1 cellular context compared by ENCODE assay signal in the genomic region with DNA sequence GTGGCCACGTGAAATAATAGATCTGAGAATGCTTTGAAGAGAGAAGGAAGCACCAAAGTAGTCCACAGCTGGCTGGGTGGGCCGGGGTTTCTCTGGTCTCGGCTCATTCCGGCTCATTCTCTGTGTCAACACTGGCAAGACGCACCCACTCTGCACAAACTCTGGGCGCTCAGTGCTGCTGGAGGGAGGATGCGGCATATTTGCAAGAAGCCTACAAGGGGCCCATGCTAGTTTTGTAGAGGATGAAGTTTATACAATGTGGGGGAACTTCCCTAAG.
TF ChIP-seq lines count a peak whose summit lies in the region.

No MANE protein-coding gene starts in this region.

TF ChIP-seq in GM23338, 12 proteins besides CTCF, POLR2A, EP300 and RAD21 (continued from another document):
- TF ChIP-seq, protein P1, sequence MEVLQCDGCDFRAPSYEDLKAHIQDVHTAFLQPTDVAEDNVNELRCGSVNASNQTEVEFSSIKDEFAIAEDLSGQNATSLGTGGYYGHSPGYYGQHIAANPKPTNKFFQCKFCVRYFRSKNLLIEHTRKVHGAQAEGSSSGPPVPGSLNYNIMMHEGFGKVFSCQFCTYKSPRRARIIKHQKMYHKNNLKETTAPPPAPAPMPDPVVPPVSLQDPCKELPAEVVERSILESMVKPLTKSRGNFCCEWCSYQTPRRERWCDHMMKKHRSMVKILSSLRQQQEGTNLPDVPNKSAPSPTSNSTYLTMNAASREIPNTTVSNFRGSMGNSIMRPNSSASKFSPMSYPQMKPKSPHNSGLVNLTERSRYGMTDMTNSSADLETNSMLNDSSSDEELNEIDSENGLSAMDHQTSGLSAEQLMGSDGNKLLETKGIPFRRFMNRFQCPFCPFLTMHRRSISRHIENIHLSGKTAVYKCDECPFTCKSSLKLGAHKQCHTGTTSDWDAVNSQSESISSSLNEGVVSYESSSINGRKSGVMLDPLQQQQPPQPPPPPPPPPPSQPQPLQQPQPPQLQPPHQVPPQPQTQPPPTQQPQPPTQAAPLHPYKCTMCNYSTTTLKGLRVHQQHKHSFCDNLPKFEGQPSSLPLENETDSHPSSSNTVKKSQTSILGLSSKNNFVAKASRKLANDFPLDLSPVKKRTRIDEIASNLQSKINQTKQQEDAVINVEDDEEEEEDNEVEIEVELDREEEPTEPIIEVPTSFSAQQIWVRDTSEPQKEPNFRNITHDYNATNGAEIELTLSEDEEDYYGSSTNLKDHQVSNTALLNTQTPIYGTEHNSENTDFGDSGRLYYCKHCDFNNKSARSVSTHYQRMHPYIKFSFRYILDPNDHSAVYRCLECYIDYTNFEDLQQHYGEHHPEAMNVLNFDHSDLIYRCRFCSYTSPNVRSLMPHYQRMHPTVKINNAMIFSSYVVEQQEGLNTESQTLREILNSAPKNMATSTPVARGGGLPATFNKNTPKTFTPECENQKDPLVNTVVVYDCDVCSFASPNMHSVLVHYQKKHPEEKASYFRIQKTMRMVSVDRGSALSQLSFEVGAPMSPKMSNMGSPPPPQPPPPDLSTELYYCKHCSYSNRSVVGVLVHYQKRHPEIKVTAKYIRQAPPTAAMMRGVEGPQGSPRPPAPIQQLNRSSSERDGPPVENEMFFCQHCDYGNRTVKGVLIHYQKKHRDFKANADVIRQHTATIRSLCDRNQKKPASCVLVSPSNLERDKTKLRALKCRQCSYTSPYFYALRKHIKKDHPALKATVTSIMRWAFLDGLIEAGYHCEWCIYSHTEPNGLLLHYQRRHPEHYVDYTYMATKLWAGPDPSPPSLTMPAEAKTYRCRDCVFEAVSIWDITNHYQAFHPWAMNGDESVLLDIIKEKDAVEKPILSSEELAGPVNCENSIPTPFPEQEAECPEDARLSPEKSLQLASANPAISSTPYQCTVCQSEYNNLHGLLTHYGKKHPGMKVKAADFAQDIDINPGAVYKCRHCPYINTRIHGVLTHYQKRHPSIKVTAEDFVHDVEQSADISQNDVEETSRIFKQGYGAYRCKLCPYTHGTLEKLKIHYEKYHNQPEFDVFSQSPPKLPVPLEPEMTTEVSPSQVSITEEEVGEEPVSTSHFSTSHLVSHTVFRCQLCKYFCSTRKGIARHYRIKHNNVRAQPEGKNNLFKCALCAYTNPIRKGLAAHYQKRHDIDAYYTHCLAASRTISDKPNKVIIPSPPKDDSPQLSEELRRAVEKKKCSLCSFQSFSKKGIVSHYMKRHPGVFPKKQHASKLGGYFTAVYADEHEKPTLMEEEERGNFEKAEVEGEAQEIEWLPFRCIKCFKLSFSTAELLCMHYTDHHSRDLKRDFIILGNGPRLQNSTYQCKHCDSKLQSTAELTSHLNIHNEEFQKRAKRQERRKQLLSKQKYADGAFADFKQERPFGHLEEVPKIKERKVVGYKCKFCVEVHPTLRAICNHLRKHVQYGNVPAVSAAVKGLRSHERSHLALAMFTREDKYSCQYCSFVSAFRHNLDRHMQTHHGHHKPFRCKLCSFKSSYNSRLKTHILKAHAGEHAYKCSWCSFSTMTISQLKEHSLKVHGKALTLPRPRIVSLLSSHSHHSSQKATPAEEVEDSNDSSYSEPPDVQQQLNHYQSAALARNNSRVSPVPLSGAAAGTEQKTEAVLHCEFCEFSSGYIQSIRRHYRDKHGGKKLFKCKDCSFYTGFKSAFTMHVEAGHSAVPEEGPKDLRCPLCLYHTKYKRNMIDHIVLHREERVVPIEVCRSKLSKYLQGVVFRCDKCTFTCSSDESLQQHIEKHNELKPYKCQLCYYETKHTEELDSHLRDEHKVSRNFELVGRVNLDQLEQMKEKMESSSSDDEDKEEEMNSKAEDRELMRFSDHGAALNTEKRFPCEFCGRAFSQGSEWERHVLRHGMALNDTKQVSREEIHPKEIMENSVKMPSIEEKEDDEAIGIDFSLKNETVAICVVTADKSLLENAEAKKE (CRISPR knock-in tag; IDR thresholded peaks at IDR 0.05) = no peak
- TF ChIP-seq POLR2AphosphoS5 (IDR thresholded peaks at IDR 0.05; ENCODE audit: low read depth) = no peak
- TF ChIP-seq, protein P2, sequence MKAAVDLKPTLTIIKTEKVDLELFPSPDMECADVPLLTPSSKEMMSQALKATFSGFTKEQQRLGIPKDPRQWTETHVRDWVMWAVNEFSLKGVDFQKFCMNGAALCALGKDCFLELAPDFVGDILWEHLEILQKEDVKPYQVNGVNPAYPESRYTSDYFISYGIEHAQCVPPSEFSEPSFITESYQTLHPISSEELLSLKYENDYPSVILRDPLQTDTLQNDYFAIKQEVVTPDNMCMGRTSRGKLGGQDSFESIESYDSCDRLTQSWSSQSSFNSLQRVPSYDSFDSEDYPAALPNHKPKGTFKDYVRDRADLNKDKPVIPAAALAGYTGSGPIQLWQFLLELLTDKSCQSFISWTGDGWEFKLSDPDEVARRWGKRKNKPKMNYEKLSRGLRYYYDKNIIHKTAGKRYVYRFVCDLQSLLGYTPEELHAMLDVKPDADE (IDR thresholded peaks at IDR 0.05) = no peak
- TF ChIP-seq ZNF114 (CRISPR knock-in tag; IDR thresholded peaks at IDR 0.05) = no peak
TF ChIP-seq in GM23338: peak in this region for 0.
